In the genomic region with DNA sequence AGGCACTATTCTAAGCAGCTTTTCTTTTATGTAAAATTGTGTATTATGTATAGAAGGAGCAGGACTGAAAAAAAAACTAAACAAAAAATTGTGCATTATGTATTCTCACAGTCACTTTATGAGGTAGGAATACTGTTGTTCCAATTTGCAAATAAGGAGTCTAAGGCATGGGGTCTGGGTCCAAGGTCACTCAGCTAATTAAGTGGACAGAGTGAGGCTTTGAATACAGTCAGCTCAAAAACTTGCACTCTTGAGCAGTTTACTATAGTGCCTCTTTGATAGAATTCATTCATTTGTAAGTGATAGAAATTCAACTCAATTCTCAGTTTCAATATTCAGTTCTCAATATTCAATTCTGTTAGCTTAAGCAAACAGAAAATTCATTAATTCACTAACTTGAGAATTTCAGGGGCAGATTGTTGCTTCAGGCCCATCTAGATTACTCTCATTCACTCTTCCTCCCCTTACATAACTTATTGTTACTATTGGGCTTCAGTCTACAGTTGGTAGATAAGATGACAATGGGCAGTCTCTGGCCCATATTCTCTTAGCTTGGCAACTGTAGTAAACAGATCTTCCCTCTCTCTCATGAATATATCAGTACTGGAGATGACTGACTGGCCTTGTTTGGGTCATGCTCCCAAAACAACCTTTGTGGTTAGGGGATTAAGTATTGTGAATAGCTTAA, we compare ENCODE assay signal across 1 cellular context.
TF ChIP-seq lines count a peak whose summit lies in the region.

No MANE protein-coding gene starts in this region.

TF ChIP-seq in HepG2, 621 proteins besides CTCF, POLR2A, EP300 and RAD21 (continued from another document):
- TF ChIP-seq MIXL1 (CRISPR knock-in tag; IDR thresholded peaks at IDR 0.05) (peak; percentile 68; the same call in 1 of the 2 replicates), SOX6 (IDR thresholded peaks at IDR 0.05) (no peak), SOX6 (CRISPR knock-in tag; IDR thresholded peaks at IDR 0.05) (peak; percentile 67), KAT8 (CRISPR knock-in tag; IDR thresholded peaks at IDR 0.05) (no peak), PRDM4 (CRISPR knock-in tag; IDR thresholded peaks at IDR 0.05; ENCODE audit: borderline replicate concordance) (no peak), HNF4A (CRISPR knock-in tag; IDR thresholded peaks at IDR 0.05) (peak; percentile 48; the same call in 1 of the 2 replicates), SOX13 (IDR thresholded peaks at IDR 0.05) (no peak), SOX13 (CRISPR knock-in tag; conservative IDR thresholded peaks at IDR 0.05 in 1 of 2, IDR thresholded peaks at IDR 0.05 in 1 of 2) (peak in 1 of 2 experiments; percentile 86; a peak in 2 of 4 replicates), NFKBIZ (CRISPR knock-in tag; IDR thresholded peaks at IDR 0.05) (no peak), SOX5 (CRISPR knock-in tag; IDR thresholded peaks at IDR 0.05; ENCODE audit: borderline replicate concordance) (peak; percentile 79)
